ENCODE assay signal across 1 cellular context in the genomic region with DNA sequence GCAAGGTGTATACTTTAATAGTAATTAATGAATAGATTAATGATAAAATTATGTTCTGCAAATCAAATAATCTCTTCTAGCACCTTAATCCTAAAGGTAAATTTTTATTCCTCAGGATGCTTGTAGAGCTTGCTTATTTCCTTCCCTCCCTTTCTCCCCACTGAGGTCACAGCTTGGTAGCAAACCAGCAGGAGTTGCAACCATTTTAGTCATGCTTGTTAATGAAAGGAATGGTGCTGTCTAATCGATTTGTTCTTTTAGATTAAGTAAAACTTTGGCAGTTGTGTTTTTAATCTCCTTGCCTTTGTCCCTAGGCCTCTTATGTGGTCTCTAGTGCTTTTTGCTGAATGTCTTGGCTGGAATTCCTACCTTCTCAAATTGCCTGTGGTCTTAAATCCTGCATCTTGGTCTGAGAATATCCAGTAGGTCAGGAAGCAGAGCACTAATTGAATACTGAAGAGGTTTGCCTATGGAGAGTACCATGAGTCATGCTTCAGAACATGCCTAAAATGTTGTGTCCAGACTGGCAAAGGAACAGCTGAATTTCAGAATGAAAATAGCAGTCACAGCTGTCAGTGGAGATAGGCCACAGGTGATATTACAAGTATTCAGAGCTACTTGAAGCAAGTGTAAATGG.
TF ChIP-seq lines count a peak whose summit lies in the region.

No MANE protein-coding gene starts in this region.

TF ChIP-seq in GM23338, 12 proteins besides CTCF, POLR2A, EP300 and RAD21 (continued from another document):
- TF ChIP-seq, protein P1, sequence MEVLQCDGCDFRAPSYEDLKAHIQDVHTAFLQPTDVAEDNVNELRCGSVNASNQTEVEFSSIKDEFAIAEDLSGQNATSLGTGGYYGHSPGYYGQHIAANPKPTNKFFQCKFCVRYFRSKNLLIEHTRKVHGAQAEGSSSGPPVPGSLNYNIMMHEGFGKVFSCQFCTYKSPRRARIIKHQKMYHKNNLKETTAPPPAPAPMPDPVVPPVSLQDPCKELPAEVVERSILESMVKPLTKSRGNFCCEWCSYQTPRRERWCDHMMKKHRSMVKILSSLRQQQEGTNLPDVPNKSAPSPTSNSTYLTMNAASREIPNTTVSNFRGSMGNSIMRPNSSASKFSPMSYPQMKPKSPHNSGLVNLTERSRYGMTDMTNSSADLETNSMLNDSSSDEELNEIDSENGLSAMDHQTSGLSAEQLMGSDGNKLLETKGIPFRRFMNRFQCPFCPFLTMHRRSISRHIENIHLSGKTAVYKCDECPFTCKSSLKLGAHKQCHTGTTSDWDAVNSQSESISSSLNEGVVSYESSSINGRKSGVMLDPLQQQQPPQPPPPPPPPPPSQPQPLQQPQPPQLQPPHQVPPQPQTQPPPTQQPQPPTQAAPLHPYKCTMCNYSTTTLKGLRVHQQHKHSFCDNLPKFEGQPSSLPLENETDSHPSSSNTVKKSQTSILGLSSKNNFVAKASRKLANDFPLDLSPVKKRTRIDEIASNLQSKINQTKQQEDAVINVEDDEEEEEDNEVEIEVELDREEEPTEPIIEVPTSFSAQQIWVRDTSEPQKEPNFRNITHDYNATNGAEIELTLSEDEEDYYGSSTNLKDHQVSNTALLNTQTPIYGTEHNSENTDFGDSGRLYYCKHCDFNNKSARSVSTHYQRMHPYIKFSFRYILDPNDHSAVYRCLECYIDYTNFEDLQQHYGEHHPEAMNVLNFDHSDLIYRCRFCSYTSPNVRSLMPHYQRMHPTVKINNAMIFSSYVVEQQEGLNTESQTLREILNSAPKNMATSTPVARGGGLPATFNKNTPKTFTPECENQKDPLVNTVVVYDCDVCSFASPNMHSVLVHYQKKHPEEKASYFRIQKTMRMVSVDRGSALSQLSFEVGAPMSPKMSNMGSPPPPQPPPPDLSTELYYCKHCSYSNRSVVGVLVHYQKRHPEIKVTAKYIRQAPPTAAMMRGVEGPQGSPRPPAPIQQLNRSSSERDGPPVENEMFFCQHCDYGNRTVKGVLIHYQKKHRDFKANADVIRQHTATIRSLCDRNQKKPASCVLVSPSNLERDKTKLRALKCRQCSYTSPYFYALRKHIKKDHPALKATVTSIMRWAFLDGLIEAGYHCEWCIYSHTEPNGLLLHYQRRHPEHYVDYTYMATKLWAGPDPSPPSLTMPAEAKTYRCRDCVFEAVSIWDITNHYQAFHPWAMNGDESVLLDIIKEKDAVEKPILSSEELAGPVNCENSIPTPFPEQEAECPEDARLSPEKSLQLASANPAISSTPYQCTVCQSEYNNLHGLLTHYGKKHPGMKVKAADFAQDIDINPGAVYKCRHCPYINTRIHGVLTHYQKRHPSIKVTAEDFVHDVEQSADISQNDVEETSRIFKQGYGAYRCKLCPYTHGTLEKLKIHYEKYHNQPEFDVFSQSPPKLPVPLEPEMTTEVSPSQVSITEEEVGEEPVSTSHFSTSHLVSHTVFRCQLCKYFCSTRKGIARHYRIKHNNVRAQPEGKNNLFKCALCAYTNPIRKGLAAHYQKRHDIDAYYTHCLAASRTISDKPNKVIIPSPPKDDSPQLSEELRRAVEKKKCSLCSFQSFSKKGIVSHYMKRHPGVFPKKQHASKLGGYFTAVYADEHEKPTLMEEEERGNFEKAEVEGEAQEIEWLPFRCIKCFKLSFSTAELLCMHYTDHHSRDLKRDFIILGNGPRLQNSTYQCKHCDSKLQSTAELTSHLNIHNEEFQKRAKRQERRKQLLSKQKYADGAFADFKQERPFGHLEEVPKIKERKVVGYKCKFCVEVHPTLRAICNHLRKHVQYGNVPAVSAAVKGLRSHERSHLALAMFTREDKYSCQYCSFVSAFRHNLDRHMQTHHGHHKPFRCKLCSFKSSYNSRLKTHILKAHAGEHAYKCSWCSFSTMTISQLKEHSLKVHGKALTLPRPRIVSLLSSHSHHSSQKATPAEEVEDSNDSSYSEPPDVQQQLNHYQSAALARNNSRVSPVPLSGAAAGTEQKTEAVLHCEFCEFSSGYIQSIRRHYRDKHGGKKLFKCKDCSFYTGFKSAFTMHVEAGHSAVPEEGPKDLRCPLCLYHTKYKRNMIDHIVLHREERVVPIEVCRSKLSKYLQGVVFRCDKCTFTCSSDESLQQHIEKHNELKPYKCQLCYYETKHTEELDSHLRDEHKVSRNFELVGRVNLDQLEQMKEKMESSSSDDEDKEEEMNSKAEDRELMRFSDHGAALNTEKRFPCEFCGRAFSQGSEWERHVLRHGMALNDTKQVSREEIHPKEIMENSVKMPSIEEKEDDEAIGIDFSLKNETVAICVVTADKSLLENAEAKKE (CRISPR knock-in tag; IDR thresholded peaks at IDR 0.05), result no peak
- TF ChIP-seq, protein P2, sequence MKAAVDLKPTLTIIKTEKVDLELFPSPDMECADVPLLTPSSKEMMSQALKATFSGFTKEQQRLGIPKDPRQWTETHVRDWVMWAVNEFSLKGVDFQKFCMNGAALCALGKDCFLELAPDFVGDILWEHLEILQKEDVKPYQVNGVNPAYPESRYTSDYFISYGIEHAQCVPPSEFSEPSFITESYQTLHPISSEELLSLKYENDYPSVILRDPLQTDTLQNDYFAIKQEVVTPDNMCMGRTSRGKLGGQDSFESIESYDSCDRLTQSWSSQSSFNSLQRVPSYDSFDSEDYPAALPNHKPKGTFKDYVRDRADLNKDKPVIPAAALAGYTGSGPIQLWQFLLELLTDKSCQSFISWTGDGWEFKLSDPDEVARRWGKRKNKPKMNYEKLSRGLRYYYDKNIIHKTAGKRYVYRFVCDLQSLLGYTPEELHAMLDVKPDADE (IDR thresholded peaks at IDR 0.05), result no peak
- TF ChIP-seq EZH2phosphoT487 (IDR thresholded peaks at IDR 0.05; ENCODE audit: unreplicated experiment) (no peak), ZNF331 (CRISPR knock-in tag; IDR thresholded peaks at IDR 0.05; ENCODE audit: low read depth) (no peak), CREB1 (CRISPR knock-in tag; IDR thresholded peaks at IDR 0.05; ENCODE audit: low read depth) (no peak), JUNB (IDR thresholded peaks at IDR 0.05; ENCODE audit: unreplicated experiment) (no peak), POLR2AphosphoS5 (IDR thresholded peaks at IDR 0.05; ENCODE audit: low read depth) (no peak), STAT1 (IDR thresholded peaks at IDR 0.05; ENCODE audit: unreplicated experiment) (no peak), ZNF114 (CRISPR knock-in tag; IDR thresholded peaks at IDR 0.05) (no peak)
